Comparison of ENCODE assay signal across 8 cellular contexts in the genomic region with DNA sequence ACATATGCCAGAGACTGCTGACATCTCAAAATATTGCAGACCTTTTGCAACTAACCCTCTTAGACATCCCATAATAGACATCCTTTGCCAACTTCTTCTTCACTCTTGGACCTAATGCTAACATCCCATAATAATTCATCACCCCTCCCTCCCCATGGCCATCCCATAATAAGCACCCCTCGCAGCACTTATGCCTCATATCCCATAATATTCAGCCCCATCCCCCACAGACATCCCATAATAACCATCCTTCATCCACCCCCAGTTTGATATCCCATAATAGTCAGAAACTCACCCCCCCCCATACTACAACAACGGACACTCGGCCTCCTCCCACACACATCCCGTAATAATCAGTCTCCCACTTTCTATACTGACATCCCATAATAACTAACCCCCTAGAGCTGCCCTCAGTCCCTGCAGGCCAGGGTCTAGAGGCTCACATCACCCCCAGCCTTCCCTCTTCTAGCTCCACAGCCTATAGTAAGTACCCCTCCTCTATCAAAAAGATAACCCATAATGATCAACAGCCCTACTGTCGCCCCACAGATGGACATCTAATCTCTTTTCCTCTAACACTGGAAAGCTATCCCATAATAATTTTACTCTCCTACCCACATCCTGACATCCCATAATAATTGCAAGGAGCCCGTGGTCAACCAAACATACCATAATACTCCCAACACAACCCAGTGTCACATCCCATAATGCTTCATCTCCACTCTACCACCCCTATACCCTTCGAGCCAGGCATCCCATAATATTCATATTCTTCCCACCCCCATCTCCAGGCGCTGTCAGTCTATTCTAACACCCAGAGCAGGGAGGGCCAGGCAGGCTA. TPM values are rescaled to one million over a fixed set of nuclear protein-coding genes. Genes with fewer than 3 reads are reported as not detected.
DNase-seq lines count a peak whose midpoint lies in the region; ATAC-seq and TF ChIP-seq lines count a peak whose summit lies in the region.

No MANE protein-coding gene starts in this region.

- H3K36me3 ChIP-seq in PC-9 (ENCODE audit: low read depth) (peaks cover 16% of the 10 kb centered on the region), gastroesophageal sphincter (no peaks in the 10 kb centered on the region), rectal smooth muscle tissue (ENCODE audit: control insufficient read depth, insufficient read depth, low read length) (peaks cover 3% of the 10 kb centered on the region)

- CTCF ChIA-PET in PC-9 (lab: Charles Lee) = no interaction called here

- POLR2A ChIA-PET in PC-9 (lab: Charles Lee; ENCODE audit: unreplicated experiment) = interaction anchor here (0.5 to 0.9 kb wide), 7 partner anchors 74 to 281 kb away, joined by 3 to 48 read pairs (median 6); partner anchors contain the start of genes GAPDH, MRPL51, TPI1 and ZNF384

- peak; percentile 71 for DNase-seq in A172 (ENCODE audit: low spot score)
- DNase-seq in M059J (ENCODE audit: low read depth) = peak; percentile 76
- peak; percentile 75 to 83 for DNase-seq in PC-9

- peaks cover 37% of the 10 kb centered on the region for H3K4me1 Mint-ChIP-seq in activated T-helper 17 cell treated with anti-CD3 and anti-CD28 coated beads, Interleukin-2, amount 50 U/mL, for 72 hours

- H4K20me1 ChIP-seq in PC-9 (ENCODE audit: insufficient read depth) = peaks cover 31% of the 10 kb centered on the region

- TF ChIP-seq POLR2A in gastroesophageal sphincter (IDR thresholded peaks at IDR 0.05) = no peak

- H3K27me3 ChIP-seq in PC-9 (ENCODE audit: insufficient read depth, low read depth) (no peaks in the 10 kb centered on the region), gastroesophageal sphincter (no peaks in the 10 kb centered on the region), rectal smooth muscle tissue (ENCODE audit: control insufficient read depth, insufficient read depth, low read length) (no peaks in the 10 kb centered on the region)

- H3K4me1 ChIP-seq in PC-9 (replicated peaks; ENCODE audit: insufficient read depth) (peaks cover 49% of the 10 kb centered on the region), gastroesophageal sphincter (peaks cover 13 to 63% (median 29%) of the 10 kb centered on the region in 3 donors), rectal smooth muscle tissue (ENCODE audit: control insufficient read depth, insufficient read depth, low read length) (peaks cover 36% of the 10 kb centered on the region)

- H3K9me2 ChIP-seq in PC-9 (ENCODE audit: insufficient read depth) = no peaks in the 10 kb centered on the region

- 4 to 5% methylated on average over 8 of the region's 8 CpGs for WGBS in gastroesophageal sphincter (ENCODE audit: low coverage in 1 of 2), 2 donors

- TF ChIP-seq CTCF in PC-9 (conservative IDR thresholded peaks at IDR 0.05) (no peak), gastroesophageal sphincter (IDR thresholded peaks at IDR 0.05) (no peak)

- no peak for TF ChIP-seq EP300 in gastroesophageal sphincter (IDR thresholded peaks at IDR 0.05)

- H3K27ac ChIP-seq in PC-9 (0 out of 2 replicates have a peak overlapping the region, but pooled peaks have one; percentile 4), gastroesophageal sphincter (peak overlapping the region; percentile 70 to 100 (median 98)), rectal smooth muscle tissue (ENCODE audit: low read depth, low read length) (peak overlapping the region; percentile 96)

- peaks cover 52% of the 10 kb centered on the region for H3F3A ChIP-seq in PC-9 (ENCODE audit: insufficient read depth, low read depth)

- H3K4me3 ChIP-seq in PC-9 = no peak overlapping the region
- H3K4me3 ChIP-seq in gastroesophageal sphincter = no peak overlapping the region
- peak overlapping the region; percentile 16 for H3K4me3 ChIP-seq in rectal smooth muscle tissue (ENCODE audit: low read length)

- no peak overlapping the region for H3K27ac Mint-ChIP-seq in activated T-helper 17 cell treated with anti-CD3 and anti-CD28 coated beads, Interleukin-2, amount 50 U/mL, for 72 hours

- intact Hi-C loops in PC-9 (cut with micrococcal nuclease; ENCODE audit: unreplicated experiment) = loop anchor here (1.0 kb wide), 3 partner anchors 40 to 81 kb away; partner anchors contain the start of genes GAPDH, NOP2 and ZNF384

- no TSS peak for BruUV-seq in PC-9 (replicated peaks; lab: Mats Ljungman, UMichigan)

- peaks cover 33% of the 10 kb centered on the region for H3K36me3 Mint-ChIP-seq in activated T-helper 17 cell treated with anti-CD3 and anti-CD28 coated beads, Interleukin-2, amount 50 U/mL, for 72 hours (ENCODE audit: low read depth)

- no peak overlapping the region for H3K4me3 Mint-ChIP-seq in activated T-helper 17 cell treated with anti-CD3 and anti-CD28 coated beads, Interleukin-2, amount 50 U/mL, for 72 hours

- no peaks in the 10 kb centered on the region for H3K9me3 Mint-ChIP-seq in activated T-helper 17 cell treated with anti-CD3 and anti-CD28 coated beads, Interleukin-2, amount 50 U/mL, for 72 hours

- H3K9me3 ChIP-seq in PC-9 (ENCODE audit: insufficient read depth, low read depth) (no peaks in the 10 kb centered on the region), gastroesophageal sphincter (no peaks in the 10 kb centered on the region)

- H3K4me2 ChIP-seq in PC-9 = peak overlapping the region; percentile 61

- no peak overlapping the region for H2AFZ ChIP-seq in PC-9

- H3K27me3 Mint-ChIP-seq in activated T-helper 17 cell treated with anti-CD3 and anti-CD28 coated beads, Interleukin-2, amount 50 U/mL, for 72 hours = no peaks in the 10 kb centered on the region

- H3K9ac ChIP-seq in rectal smooth muscle tissue (ENCODE audit: low read length) = no peak overlapping the region

- ATAC-seq in GM18517 (IDR thresholded peaks at IDR 0.05; ENCODE audit: unreplicated experiment) (peak; percentile 44), gastroesophageal sphincter (peak; percentile 53), HG03565 (IDR thresholded peaks at IDR 0.05; ENCODE audit: unreplicated experiment) (no peak)
- peak; percentile 31 for ATAC-seq in activated T-helper 17 cell treated with anti-CD3 and anti-CD28 coated beads, Interleukin-2, amount 50 U/mL, for 72 hours (replicated peaks)

- peaks cover 35% of the 10 kb centered on the region for H3K79me2 ChIP-seq in PC-9 (ENCODE audit: low read depth)

RNA-seq across cellular contexts. Expression of gene CHD4, which starts 0.8 kb away (rescaled TPM):
- total RNA-seq in A172 (2014; rRNA removed; shearing (Covaris generic)) = 164 and 201 TPM in 2 replicates
- total RNA-seq in M059J (2014; rRNA removed; shearing (Covaris generic)) = 131 and 207 TPM in 2 replicates
- total RNA-seq in PC-9 (2021) = 359 and 373 TPM in 2 replicates
- 100 to 1,000 TPM; 267 to 285 TPM for total RNA-seq in activated T-helper 17 cell treated with anti-CD3 and anti-CD28 coated beads, Interleukin-2, amount 50 U/mL, for 72 hours
- total RNA-seq in gastroesophageal sphincter = 100 to 1,000 TPM; 133 to 266 (median 219) TPM

RNA-seq across cellular contexts. Expression of gene LPAR5, which starts 27.8 kb away (rescaled TPM):
- 2.5 TPM in 2 replicates for total RNA-seq in A172 (2014; rRNA removed; shearing (Covaris generic))
- total RNA-seq in M059J (2014; rRNA removed; shearing (Covaris generic)) = 0.27 TPM in 1 of 2 replicates, not detected in the other
- total RNA-seq in PC-9 (2021) (14.2 and 14.8 TPM in 2 replicates), gastroesophageal sphincter (1 to 10 TPM in 2 of 4 donors, under 1 TPM in 2; 0.47 to 2.0 (median 1.2) TPM)
- 1 to 10 TPM; 3.1 to 4.5 TPM for total RNA-seq in activated T-helper 17 cell treated with anti-CD3 and anti-CD28 coated beads, Interleukin-2, amount 50 U/mL, for 72 hours

RNA-seq across cellular contexts. Expression of gene ACRBP, which starts 39.3 kb away (rescaled TPM):
- 0.65 TPM in 1 of 2 replicates, not detected in the other for total RNA-seq in A172 (2014; rRNA removed; shearing (Covaris generic))
- not detected in 2 replicates for total RNA-seq in M059J (2014; rRNA removed; shearing (Covaris generic))
- total RNA-seq in PC-9 (2021) (4.2 and 6.1 TPM in 2 replicates), gastroesophageal sphincter (1 to 10 TPM in 2 of 4 donors, under 1 TPM in 1, not detected in 1; 0.81 to 3.2 (median 2.4) TPM)
- 1 to 10 TPM in 1 of 2 donors, under 1 TPM in 1; 0.78 to 2.6 TPM for total RNA-seq in activated T-helper 17 cell treated with anti-CD3 and anti-CD28 coated beads, Interleukin-2, amount 50 U/mL, for 72 hours

RNA-seq across cellular contexts. Expression of gene NOP2, which starts 39.9 kb away (rescaled TPM):
- 53.9 and 59.8 TPM in 2 replicates for total RNA-seq in A172 (2014; rRNA removed; shearing (Covaris generic))
- total RNA-seq in M059J (2014; rRNA removed; shearing (Covaris generic)) = 29.8 and 47.0 TPM in 2 replicates
- total RNA-seq in PC-9 (2021) (97.5 and 101 TPM in 2 replicates), gastroesophageal sphincter (10 to 100 TPM; 22.5 to 49.8 (median 26.8) TPM)
- total RNA-seq in activated T-helper 17 cell treated with anti-CD3 and anti-CD28 coated beads, Interleukin-2, amount 50 U/mL, for 72 hours = 100 to 1,000 TPM in 1 of 2 donors, 10 to 100 TPM in 1; 61.6 to 133 TPM

RNA-seq across cellular contexts. Expression of gene IFFO1, which starts 52.1 kb away (rescaled TPM):
- total RNA-seq in A172 (2014; rRNA removed; shearing (Covaris generic)) = 2.1 TPM in 2 replicates
- total RNA-seq in M059J (2014; rRNA removed; shearing (Covaris generic)) = 5.4 and 13.4 TPM in 2 replicates
- total RNA-seq in PC-9 (2021) = 0.65 and 0.70 TPM in 2 replicates
- 10 to 100 TPM in 1 of 2 donors, 1 to 10 TPM in 1; 8.0 to 13.0 TPM for total RNA-seq in activated T-helper 17 cell treated with anti-CD3 and anti-CD28 coated beads, Interleukin-2, amount 50 U/mL, for 72 hours
- 10 to 100 TPM; 16.9 to 27.4 (median 22.1) TPM for total RNA-seq in gastroesophageal sphincter

Comparison
In these comparisons a context has a peak if more than half of its experiments do, and no peak if none do; other contexts are left out.
1. H3K27ac ChIP-seq: peak in every context shown above with its lines; median percentile 98 in gastroesophageal sphincter; 96 in rectal smooth muscle tissue; 4 in PC-9.